Comparison of ENCODE assay signal across 16 cellular contexts in the genomic region with DNA sequence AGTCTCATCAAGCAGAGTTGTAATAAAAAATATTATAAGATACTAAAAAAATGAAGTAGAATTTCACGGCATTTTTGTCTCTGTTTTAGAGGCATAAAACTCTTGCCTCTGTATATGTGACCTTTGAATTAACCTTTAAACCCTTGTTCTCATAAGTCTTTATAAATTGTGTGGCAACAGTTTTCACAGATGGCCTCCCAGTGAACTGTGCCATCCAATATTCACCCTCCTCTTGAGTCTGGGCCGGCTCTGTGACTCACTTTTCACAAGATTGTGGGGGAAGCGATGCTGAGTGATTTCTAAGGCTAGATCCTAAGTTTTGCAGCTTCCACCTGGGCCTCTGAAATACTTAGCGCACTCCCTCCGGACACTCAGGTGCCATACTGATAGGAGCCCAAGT.
"Had no signal": no experiment of that assay in that cellular context is flagged by ENCODE, and none has a peak within 500 bp of the region (broad histone marks: within the 10 kb centered on the region; RNA-seq: fewer than 3 reads in every experiment).

No MANE protein-coding gene starts in this region.

- H3K4me1 ChIP-seq: thyroid gland had no signal

- H3K27ac ChIP-seq: thyroid gland had no signal

- H3K27me3 ChIP-seq: thyroid gland had no signal

- H3K9me3 ChIP-seq: thyroid gland had no signal

- DNase-seq: activated CD4-positive, alpha-beta T cell treated with anti-CD3 and anti-CD28 coated beads, Interleukin-2, amount 10 ng/mL, durations not matched to agents 7 days and 5 days; activated CD4-positive, CD25-positive, alpha-beta regulatory T cell; activated CD8-positive, alpha-beta memory T cell treated with anti-CD3 and anti-CD28 coated beads for 24 hours; activated CD8-positive, alpha-beta memory T cell treated with anti-CD3 and anti-CD28 coated beads, Interleukin-2, amount 50 U/mL, for 48 hours; activated effector memory CD4-positive, alpha-beta T cell treated with anti-CD3 and anti-CD28 coated beads, Interleukin-2, amount 50 U/mL, for 16 hours; activated T-cell treated with anti-CD3 and anti-CD28 coated beads, Interleukin-2, amount 50 U/mL, for 72 hours; amniotic stem cell; effector memory CD8-positive, alpha-beta T cell; hypothalamus; midbrain; nucleus accumbens; stimulated activated naive CD4-positive, alpha-beta T cell treated with Interleukin-2 at 50 U/mL for 16 hours; T-helper 1 cell; T-helper 9 cell; thyroid gland had no signal

- ATAC-seq: activated T-cell treated with anti-CD3 and anti-CD28 coated beads, Interleukin-2, amount 50 U/mL, for 72 hours; effector memory CD8-positive, alpha-beta T cell had no signal

- H3K36me3 ChIP-seq: thyroid gland had no signal

- H3K4me3 ChIP-seq: lung, thyroid gland had no signal
